Comparison of ENCODE assay signal across 8 cellular contexts in the genomic region with DNA sequence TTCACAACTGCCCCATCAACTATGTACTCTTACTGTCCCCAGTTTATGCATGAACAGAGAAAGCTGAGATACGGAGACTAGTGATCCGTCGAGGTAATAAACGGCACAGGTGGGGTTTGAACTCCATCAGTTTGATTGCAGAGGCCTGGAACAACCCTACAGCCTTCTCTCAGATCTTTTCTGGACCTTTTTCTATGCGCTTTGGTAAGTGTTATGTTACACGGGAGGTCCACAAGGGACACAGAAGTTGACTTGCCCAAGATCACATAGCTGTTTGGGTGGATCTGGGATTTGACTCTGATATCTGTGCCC. TPM values are rescaled to one million over a fixed set of nuclear protein-coding genes. Genes with fewer than 3 reads are reported as not detected.
DNase-seq lines count a peak whose midpoint lies in the region; TF ChIP-seq lines count a peak whose summit lies in the region.

No MANE protein-coding gene starts in this region.

- peaks cover 42% of the 10 kb centered on the region for H3K4me1 Mint-ChIP-seq in dendritic cell treated with granulocyte-macrophage colony-stimulating factor and Interleukin-4, amounts not matched to agents 40 ng/mL and 50 ng/mL, for 4 days (ENCODE audit: low read depth)
- H3K4me1 Mint-ChIP-seq in nephron: peaks cover 5% of the 10 kb centered on the region

- POLR2A ChIA-PET in BJ (lab: Charles Lee): interaction anchor here (0.6 kb wide), 1 partner anchor 166 kb away, joined by 4 read pairs; no protein-coding TSS in a partner anchor

- peak overlapping the region; percentile 30 for H3K4me3 ChIP-seq in BJ (ENCODE audit: low read depth, low read length)
- peak overlapping the region; percentile 38 for H3K4me3 ChIP-seq in LNCaP clone FGC (ENCODE audit: low read depth, low read length)

- H3K36me3 ChIP-seq in BJ (ENCODE audit: control insufficient read depth, insufficient read depth, low read length): peaks cover 18% of the 10 kb centered on the region

- H3K27ac Mint-ChIP-seq in dendritic cell treated with granulocyte-macrophage colony-stimulating factor and Interleukin-4, amounts not matched to agents 40 ng/mL and 50 ng/mL, for 4 days: peak overlapping the region; percentile 88
- peak overlapping the region; percentile 81 to 89 (median 87) for H3K27ac Mint-ChIP-seq in nephron

- DNase-seq in BJ (ENCODE audit: low read depth): no peak
- no peak for DNase-seq in LNCaP clone FGC (ENCODE audit: low read depth)
- DNase-seq in DMS153 treated with DMSO at 0.1 percent for 48 hours (lab: John Stamatoyannopoulos, UW; ENCODE audit: unreplicated experiment): no peak
- DNase-seq in KBM-7: no peak
- no peak for DNase-seq in stimulated activated CD4-positive, alpha-beta T cell treated with anti-CD3 and anti-CD28 coated beads, Interleukin-12 subunit alpha, Interleukin-12 subunit beta, amount 100 ng/mL, for 4 hours
- no peak for DNase-seq in NCI-H226

- H3K27me3 ChIP-seq in BJ (ENCODE audit: control insufficient read depth, insufficient read depth, low read length): no peaks in the 10 kb centered on the region

- intact Hi-C loops in dendritic cell treated with granulocyte-macrophage colony-stimulating factor and Interleukin-4, amounts not matched to agents 40 ng/mL and 50 ng/mL, for 4 days (cut with micrococcal nuclease): loop anchor here (1.0 to 10.0 kb wide), 4 partner anchors 10 to 214 kb away; a partner anchor contains a TSS

- TF ChIP-seq CTCF in BJ (IDR thresholded peaks at IDR 0.05; ENCODE audit: insufficient read depth, low read depth, low read length) (no peak), LNCaP clone FGC (IDR thresholded peaks at IDR 0.05; ENCODE audit: control insufficient read depth, extremely low read depth, insufficient read depth) (no peak), nephron (IDR thresholded peaks at IDR 0.05; ENCODE audit: unreplicated experiment in 3 of 3) (no peak)

- H3K36me3 Mint-ChIP-seq in dendritic cell treated with granulocyte-macrophage colony-stimulating factor and Interleukin-4, amounts not matched to agents 40 ng/mL and 50 ng/mL, for 4 days (ENCODE audit: low read depth): peaks cover 42% of the 10 kb centered on the region
- peaks cover 26% of the 10 kb centered on the region for H3K36me3 Mint-ChIP-seq in nephron (ENCODE audit: low read depth)

- H3K4me3 Mint-ChIP-seq in dendritic cell treated with granulocyte-macrophage colony-stimulating factor and Interleukin-4, amounts not matched to agents 40 ng/mL and 50 ng/mL, for 4 days: peak overlapping the region; percentile 23
- H3K4me3 Mint-ChIP-seq in nephron: peak overlapping the region; percentile 77 to 78 (median 78)

- peaks cover 7% of the 10 kb centered on the region for H3K27me3 Mint-ChIP-seq in dendritic cell treated with granulocyte-macrophage colony-stimulating factor and Interleukin-4, amounts not matched to agents 40 ng/mL and 50 ng/mL, for 4 days
- H3K27me3 Mint-ChIP-seq in nephron (ENCODE audit: low read depth): peaks cover 4% of the 10 kb centered on the region

- CTCF ChIA-PET in BJ (lab: Yijun Ruan, JAX): interaction anchor here (0.8 to 6.2 kb wide), 15 partner anchors 11 to 394 kb away, joined by 3 to 60 read pairs (median 3); a partner anchor contains a TSS

- peaks cover 4% of the 10 kb centered on the region for H3K9me3 Mint-ChIP-seq in dendritic cell treated with granulocyte-macrophage colony-stimulating factor and Interleukin-4, amounts not matched to agents 40 ng/mL and 50 ng/mL, for 4 days
- no peaks in the 10 kb centered on the region for H3K9me3 Mint-ChIP-seq in nephron

- in situ Hi-C loops in KBM-7 (cut with MboI; ENCODE audit: low pct_unique_long_range_greater_than_20kb, low sequenced_read_pairs): no loop called here

RNA-seq across cellular contexts. Expression of a gene that starts 1.1 kb away (rescaled TPM):
- 69.2 and 134 TPM in 2 replicates for polyA plus RNA-seq in BJ (2011; rRNA removed)
- 63.4 and 85.1 TPM in 2 replicates for polyA minus RNA-seq in BJ (2011; rRNA and poly(A)+ RNA removed)

RNA-seq across cellular contexts. Expression of a gene that starts 29.4 kb away (rescaled TPM):
- 5.4 and 7.0 TPM in 2 replicates for polyA plus RNA-seq in BJ (2011; rRNA removed)
- polyA minus RNA-seq in BJ (2011; rRNA and poly(A)+ RNA removed): 9.1 and 19.6 TPM in 2 replicates

RNA-seq across cellular contexts. Expression of a gene that starts 45.8 kb away (rescaled TPM):
- polyA plus RNA-seq in BJ (2011; rRNA removed): 47.0 and 69.9 TPM in 2 replicates
- polyA minus RNA-seq in BJ (2011; rRNA and poly(A)+ RNA removed): 21.9 and 45.9 TPM in 2 replicates

RNA-seq across cellular contexts. Expression of a gene that starts 56.3 kb away (rescaled TPM):
- polyA plus RNA-seq in BJ (2011; rRNA removed): not detected in 2 replicates
- not detected in 2 replicates for polyA minus RNA-seq in BJ (2011; rRNA and poly(A)+ RNA removed)
